ENCODE assay signal across 12 cellular contexts in the genomic region with DNA sequence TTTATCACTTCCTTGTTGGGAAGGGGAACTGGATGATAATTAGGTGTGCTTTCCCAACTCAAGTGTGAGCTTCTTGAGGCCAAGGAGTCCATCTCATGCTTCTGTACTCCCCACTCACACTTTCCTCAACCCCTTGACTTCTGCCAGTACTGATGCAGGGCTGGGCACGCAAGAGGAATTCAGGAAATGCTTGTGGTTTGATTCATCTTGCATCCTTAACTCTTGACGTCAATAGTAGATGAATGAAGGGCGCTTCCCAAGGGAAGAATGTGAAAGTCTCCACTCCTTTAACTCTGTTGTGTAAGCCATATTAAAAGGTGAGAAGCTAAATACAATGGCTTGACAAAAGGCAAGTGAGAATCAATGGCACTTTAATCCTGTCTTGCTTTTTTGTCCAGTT.
DNase-seq lines count a peak whose midpoint lies in the region; ATAC-seq and TF ChIP-seq lines count a peak whose summit lies in the region.
"Had no signal": no experiment of that assay in that cellular context is flagged by ENCODE, and none has a peak within 500 bp of the region (broad histone marks: within the 10 kb centered on the region; RNA-seq: fewer than 3 reads in every experiment).

No MANE protein-coding gene starts in this region.

- no peaks in the 10 kb centered on the region for H3K27me3 Mint-ChIP-seq in GM23338 (ENCODE audit: insufficient read depth, low read depth, poor library complexity)
- no peaks in the 10 kb centered on the region for H3K27me3 Mint-ChIP-seq in activated T-helper 2 cell treated with anti-CD3 and anti-CD28 coated beads, Interferon-gamma antibody, Interleukin-2, Interleukin-4, amounts not matched to agents 10 μg/mL and 5 μg/mL and 100 μg/mL, durations not matched to agents 14 hours and 24 hours and 36 hours (ENCODE audit: low read depth)
- no peaks in the 10 kb centered on the region for H3K27me3 Mint-ChIP-seq in stimulated activated naive B cell treated with anti-CD40 and anti-IgM and Interleukin-4, amounts not matched to agents 10 μg/mL and 1 μg/mL and 100 μg/mL, for 72 hours
- H3K27me3 Mint-ChIP-seq: activated naive CD4-positive, alpha-beta T cell treated with anti-CD3 and anti-CD28 coated beads, Interleukin-2, amount 10 ng/mL, durations not matched to agents 7 days and 5 days; effector memory CD8-positive, alpha-beta T cell; stimulated activated naive CD8-positive, alpha-beta T cell treated with anti-CD3 and anti-CD28 coated beads, Interleukin-15, Interleukin-2, amounts not matched to agents 100 ng/mL and 50 ng/mL, for 24 hours had no signal

- H3K9me3 Mint-ChIP-seq in GM23338, result no peaks in the 10 kb centered on the region
- no peaks in the 10 kb centered on the region for H3K9me3 Mint-ChIP-seq in activated T-helper 2 cell treated with anti-CD3 and anti-CD28 coated beads, Interferon-gamma antibody, Interleukin-2, Interleukin-4, amounts not matched to agents 10 μg/mL and 5 μg/mL and 100 μg/mL, durations not matched to agents 14 hours and 24 hours and 36 hours
- H3K9me3 Mint-ChIP-seq in stimulated activated naive B cell treated with anti-CD40 and anti-IgM and Interleukin-4, amounts not matched to agents 10 μg/mL and 1 μg/mL and 100 μg/mL, for 72 hours, result peaks cover 2 to 4% of the 10 kb centered on the region in 2 donors
- H3K9me3 Mint-ChIP-seq: stimulated activated naive CD8-positive, alpha-beta T cell treated with anti-CD3 and anti-CD28 coated beads, Interleukin-15, Interleukin-2, amounts not matched to agents 100 ng/mL and 50 ng/mL, for 24 hours had no signal

- H3K4me1 Mint-ChIP-seq in GM23338, result no peaks in the 10 kb centered on the region
- H3K4me1 Mint-ChIP-seq in activated T-helper 2 cell treated with anti-CD3 and anti-CD28 coated beads, Interferon-gamma antibody, Interleukin-2, Interleukin-4, amounts not matched to agents 10 μg/mL and 5 μg/mL and 100 μg/mL, durations not matched to agents 14 hours and 24 hours and 36 hours (ENCODE audit: low read depth), result no peaks in the 10 kb centered on the region
- no peaks in the 10 kb centered on the region for H3K4me1 Mint-ChIP-seq in stimulated activated naive B cell treated with anti-CD40 and anti-IgM and Interleukin-4, amounts not matched to agents 10 μg/mL and 1 μg/mL and 100 μg/mL, for 72 hours
- H3K4me1 Mint-ChIP-seq: activated naive CD4-positive, alpha-beta T cell treated with anti-CD3 and anti-CD28 coated beads, Interleukin-2, amount 10 ng/mL, durations not matched to agents 7 days and 5 days had no signal

- H2AFZ ChIP-seq in GM23338 (no peak overlapping the region), smooth muscle cell (ENCODE audit: low read depth) (no peak overlapping the region)

- H3F3A ChIP-seq in GM23338 (replicated peaks; ENCODE audit: low read depth) (no peaks in the 10 kb centered on the region), smooth muscle cell (ENCODE audit: low read depth) (no peaks in the 10 kb centered on the region)

- WGBS in smooth muscle cell (ENCODE audit: low lambda C conversion rate), result 26% methylated on average over 3 of the region's 3 CpGs

- H3K27me3 ChIP-seq in GM23338 (ENCODE audit: insufficient read depth) (no peaks in the 10 kb centered on the region), smooth muscle cell (ENCODE audit: low read depth) (no peaks in the 10 kb centered on the region)

- TF ChIP-seq CTCF in GM23338 (conservative IDR thresholded peaks at IDR 0.05; ENCODE audit: low read depth in 2 of 2) (no peak), fibroblast of villous mesenchyme (IDR thresholded peaks at IDR 0.05; ENCODE audit: insufficient read depth, low read depth, low read length) (no peak), smooth muscle cell (IDR thresholded peaks at IDR 0.05; ENCODE audit: borderline replicate concordance, insufficient read depth, poor library complexity, severe bottlenecking) (no peak)

- H3K9me3 ChIP-seq in SK-N-MC (ENCODE audit: low read depth, low read length) (no peaks in the 10 kb centered on the region), smooth muscle cell (replicated peaks; ENCODE audit: low read depth) (no peaks in the 10 kb centered on the region)

- no peaks in the 10 kb centered on the region for H3K4me1 ChIP-seq in GM23338 (ENCODE audit: insufficient read depth)
- H3K4me1 ChIP-seq in smooth muscle cell (ENCODE audit: low read depth), result no peaks in the 10 kb centered on the region

- no peak overlapping the region for H3K4me2 ChIP-seq in GM23338
- no peak overlapping the region for H3K4me2 ChIP-seq in smooth muscle cell

- H3K9ac ChIP-seq in SK-N-MC (ENCODE audit: insufficient read length), result no peak overlapping the region
- H3K9ac ChIP-seq in smooth muscle cell (ENCODE audit: low read depth), result no peak overlapping the region

- H4K20me1 ChIP-seq in GM23338 (replicated peaks; ENCODE audit: insufficient read depth), result no peaks in the 10 kb centered on the region
- H4K20me1 ChIP-seq in smooth muscle cell (ENCODE audit: low read depth), result no peaks in the 10 kb centered on the region

- H3K36me3 Mint-ChIP-seq in GM23338 (ENCODE audit: low read depth), result no peaks in the 10 kb centered on the region
- no peaks in the 10 kb centered on the region for H3K36me3 Mint-ChIP-seq in activated T-helper 2 cell treated with anti-CD3 and anti-CD28 coated beads, Interferon-gamma antibody, Interleukin-2, Interleukin-4, amounts not matched to agents 10 μg/mL and 5 μg/mL and 100 μg/mL, durations not matched to agents 14 hours and 24 hours and 36 hours (ENCODE audit: low read depth)
- no peaks in the 10 kb centered on the region for H3K36me3 Mint-ChIP-seq in stimulated activated naive B cell treated with anti-CD40 and anti-IgM and Interleukin-4, amounts not matched to agents 10 μg/mL and 1 μg/mL and 100 μg/mL, for 72 hours
- H3K36me3 Mint-ChIP-seq: activated naive CD4-positive, alpha-beta T cell treated with anti-CD3 and anti-CD28 coated beads, Interleukin-2, amount 10 ng/mL, durations not matched to agents 7 days and 5 days had no signal

- peak; percentile 11 for DNase-seq in GM23338 (ENCODE audit: low spot score)
- DNase-seq in SK-N-MC (ENCODE audit: low read depth, low spot score), result peak; percentile 47
- peak; percentile 87 for DNase-seq in fibroblast of villous mesenchyme (ENCODE audit: low read depth)
- DNase-seq in smooth muscle cell (lab: John Stamatoyannopoulos, UW; ENCODE audit: unreplicated experiment), result no peak
- DNase-seq in activated T-helper 2 cell treated with anti-CD3 and anti-CD28 coated beads, Interferon-gamma antibody, Interleukin-2, Interleukin-4, amounts not matched to agents 10 μg/mL and 5 μg/mL and 100 μg/mL, durations not matched to agents 14 hours and 24 hours and 36 hours (ENCODE audit: low spot score), result no peak
- no peak for DNase-seq in stimulated activated naive B cell treated with anti-CD40 and anti-IgM and Interleukin-4, amounts not matched to agents 10 μg/mL and 1 μg/mL and 100 μg/mL, for 72 hours
- DNase-seq: activated naive CD4-positive, alpha-beta T cell treated with anti-CD3 and anti-CD28 coated beads, Interleukin-2, amount 10 ng/mL, durations not matched to agents 7 days and 5 days; effector memory CD8-positive, alpha-beta T cell; midbrain had no signal

- H3K9me2 ChIP-seq in GM23338 (ENCODE audit: insufficient read depth), result no peaks in the 10 kb centered on the region

- no peak overlapping the region for H3K27ac Mint-ChIP-seq in GM23338
- H3K27ac Mint-ChIP-seq in activated T-helper 2 cell treated with anti-CD3 and anti-CD28 coated beads, Interferon-gamma antibody, Interleukin-2, Interleukin-4, amounts not matched to agents 10 μg/mL and 5 μg/mL and 100 μg/mL, durations not matched to agents 14 hours and 24 hours and 36 hours, result no peak overlapping the region
- H3K27ac Mint-ChIP-seq in stimulated activated naive B cell treated with anti-CD40 and anti-IgM and Interleukin-4, amounts not matched to agents 10 μg/mL and 1 μg/mL and 100 μg/mL, for 72 hours, result no peak overlapping the region
- H3K27ac Mint-ChIP-seq: activated naive CD4-positive, alpha-beta T cell treated with anti-CD3 and anti-CD28 coated beads, Interleukin-2, amount 10 ng/mL, durations not matched to agents 7 days and 5 days; effector memory CD8-positive, alpha-beta T cell; stimulated activated naive CD8-positive, alpha-beta T cell treated with anti-CD3 and anti-CD28 coated beads, Interleukin-15, Interleukin-2, amounts not matched to agents 100 ng/mL and 50 ng/mL, for 24 hours had no signal

- no peak overlapping the region for H3K4me3 ChIP-seq in GM23338
- no peak overlapping the region for H3K4me3 ChIP-seq in SK-N-MC
- H3K4me3 ChIP-seq in fibroblast of villous mesenchyme (ENCODE audit: low read depth, low read length), result no peak overlapping the region
- H3K4me3 ChIP-seq in smooth muscle cell, result no peak overlapping the region

- H3K27ac ChIP-seq in GM23338 (ENCODE audit: low read depth), result no peak overlapping the region
- H3K27ac ChIP-seq in SK-N-MC, result no peak overlapping the region
- H3K27ac ChIP-seq in smooth muscle cell (ENCODE audit: low read depth), result peak overlapping the region; percentile 49

- intact Hi-C loops in activated T-helper 2 cell treated with anti-CD3 and anti-CD28 coated beads, Interferon-gamma antibody, Interleukin-2, Interleukin-4, amounts not matched to agents 10 μg/mL and 5 μg/mL and 100 μg/mL, durations not matched to agents 14 hours and 24 hours and 36 hours (cut with micrococcal nuclease), result no loop called here

- no peaks in the 10 kb centered on the region for H3K79me2 ChIP-seq in GM23338 (replicated peaks; ENCODE audit: insufficient read depth)
- H3K79me2 ChIP-seq in smooth muscle cell (ENCODE audit: low read depth), result no peaks in the 10 kb centered on the region

- ATAC-seq in GM23338 (no peak), HG03432 (IDR thresholded peaks at IDR 0.05; ENCODE audit: unreplicated experiment) (no peak), HG03354 (IDR thresholded peaks at IDR 0.05; ENCODE audit: poor library complexity, severe bottlenecking, unreplicated experiment) (no peak)
- no peak for ATAC-seq in stimulated activated naive B cell treated with anti-CD40 and anti-IgM and Interleukin-4, amounts not matched to agents 10 μg/mL and 1 μg/mL and 100 μg/mL, for 72 hours (replicated peaks)
- ATAC-seq: effector memory CD8-positive, alpha-beta T cell had no signal

- H3K36me3 ChIP-seq in GM23338 (ENCODE audit: insufficient read depth) (no peaks in the 10 kb centered on the region), SK-N-MC (ENCODE audit: insufficient read depth, low read length) (no peaks in the 10 kb centered on the region), smooth muscle cell (ENCODE audit: low read depth) (no peaks in the 10 kb centered on the region)

- no peak overlapping the region for H3K4me3 Mint-ChIP-seq in GM23338
- no peak overlapping the region for H3K4me3 Mint-ChIP-seq in activated T-helper 2 cell treated with anti-CD3 and anti-CD28 coated beads, Interferon-gamma antibody, Interleukin-2, Interleukin-4, amounts not matched to agents 10 μg/mL and 5 μg/mL and 100 μg/mL, durations not matched to agents 14 hours and 24 hours and 36 hours (ENCODE audit: low read depth)
- no peak overlapping the region for H3K4me3 Mint-ChIP-seq in stimulated activated naive B cell treated with anti-CD40 and anti-IgM and Interleukin-4, amounts not matched to agents 10 μg/mL and 1 μg/mL and 100 μg/mL, for 72 hours
- H3K4me3 Mint-ChIP-seq: activated naive CD4-positive, alpha-beta T cell treated with anti-CD3 and anti-CD28 coated beads, Interleukin-2, amount 10 ng/mL, durations not matched to agents 7 days and 5 days; effector memory CD8-positive, alpha-beta T cell; stimulated activated naive CD8-positive, alpha-beta T cell treated with anti-CD3 and anti-CD28 coated beads, Interleukin-15, Interleukin-2, amounts not matched to agents 100 ng/mL and 50 ng/mL, for 24 hours had no signal

Comparison
In these comparisons a context has a peak if more than half of its experiments do, and no peak if none do; other contexts are left out.
1. DNase-seq: peak in GM23338 (single experiment), SK-N-MC (single experiment) and fibroblast of villous mesenchyme (single experiment); none in smooth muscle cell (single experiment), activated T-helper 2 cell treated with anti-CD3 and anti-CD28 coated beads, Interferon-gamma antibody, Interleukin-2, Interleukin-4, amounts not matched to agents 10 μg/mL and 5 μg/mL and 100 μg/mL, durations not matched to agents 14 hours and 24 hours and 36 hours (single experiment) and stimulated activated naive B cell treated with anti-CD40 and anti-IgM and Interleukin-4, amounts not matched to agents 10 μg/mL and 1 μg/mL and 100 μg/mL, for 72 hours (single experiment).